Comparison of ENCODE assay signal across 8 cellular contexts in genomic region chr1:45499415-45499769, GRCh38. TPM values are rescaled to one million over a fixed set of nuclear protein-coding genes. Genes with fewer than 3 reads are reported as not detected.
DNase-seq lines count a peak whose midpoint lies in the region; ATAC-seq and TF ChIP-seq lines count a peak whose summit lies in the region.

No MANE protein-coding gene starts in this region.

- H2AFZ ChIP-seq in SK-N-SH (ENCODE audit: low read depth), result peak overlapping the region; percentile 91

- H3K4me2 ChIP-seq in SK-N-SH, result peak overlapping the region; percentile 80

- H3K4me3 Mint-ChIP-seq in stimulated activated naive CD8-positive, alpha-beta T cell treated with anti-CD3 and anti-CD28 coated beads, Interleukin-15, Interleukin-2, amounts not matched to agents 100 ng/mL and 50 ng/mL, for 24 hours, result peak overlapping the region; percentile 91

- H3K4me3 ChIP-seq in SK-N-SH (ENCODE audit: low read depth in 2 of 2, low read length in 1 of 2), result peak overlapping the region; percentile 71 to 75
- peak overlapping the region; percentile 78 to 84 for H3K4me3 ChIP-seq in foreskin fibroblast (ENCODE audit: low read depth in 1 of 2, low read length in 2 of 2)
- H3K4me3 ChIP-seq in gastrocnemius medialis, result peak overlapping the region; percentile 73 to 81 (median 78)

- no peaks in the 10 kb centered on the region for H3F3A ChIP-seq in SK-N-SH (replicated peaks; ENCODE audit: insufficient read depth)

- TF ChIP-seq CTCF in SK-N-SH (IDR thresholded peaks at IDR 0.05), result no peak
- TF ChIP-seq CTCF in foreskin fibroblast (IDR thresholded peaks at IDR 0.05; ENCODE audit: low read depth, low read length), result no peak
- no peak for TF ChIP-seq CTCF in gastrocnemius medialis (IDR thresholded peaks at IDR 0.05 in 4 of 5, conservative IDR thresholded peaks at IDR 0.05 in 1 of 5)
- no peak for TF ChIP-seq CTCF in GM10266 (IDR thresholded peaks at IDR 0.05; ENCODE audit: control insufficient read depth, insufficient read depth, low read depth, missing control alignments)

- H3K27me3 Mint-ChIP-seq in stimulated activated naive CD8-positive, alpha-beta T cell treated with anti-CD3 and anti-CD28 coated beads, Interleukin-15, Interleukin-2, amounts not matched to agents 100 ng/mL and 50 ng/mL, for 24 hours, result no peaks in the 10 kb centered on the region

- H3K4me1 Mint-ChIP-seq in stimulated activated naive CD8-positive, alpha-beta T cell treated with anti-CD3 and anti-CD28 coated beads, Interleukin-15, Interleukin-2, amounts not matched to agents 100 ng/mL and 50 ng/mL, for 24 hours (ENCODE audit: low read depth), result peaks cover 37% of the 10 kb centered on the region

- no peak for DNase-seq in stimulated activated naive CD8-positive, alpha-beta T cell treated with anti-CD3 and anti-CD28 coated beads, Interleukin-15, Interleukin-2, amounts not matched to agents 100 U/mL and 50 U/mL, for 24 hours
- DNase-seq in SK-N-SH, result peak; percentile 61
- DNase-seq in foreskin fibroblast, result no peak
- DNase-seq in gastrocnemius medialis, result no peak
- DNase-seq in cortex of kidney (lab: John Stamatoyannopoulos, UW), result no peak
- no peak for DNase-seq in GM10266 (ENCODE audit: extremely low spot score)

- H3K9me3 Mint-ChIP-seq in stimulated activated naive CD8-positive, alpha-beta T cell treated with anti-CD3 and anti-CD28 coated beads, Interleukin-15, Interleukin-2, amounts not matched to agents 100 ng/mL and 50 ng/mL, for 24 hours, result no peaks in the 10 kb centered on the region

- H3K36me3 Mint-ChIP-seq in stimulated activated naive CD8-positive, alpha-beta T cell treated with anti-CD3 and anti-CD28 coated beads, Interleukin-15, Interleukin-2, amounts not matched to agents 100 ng/mL and 50 ng/mL, for 24 hours (ENCODE audit: low read depth), result no peaks in the 10 kb centered on the region

- H3K79me2 ChIP-seq in SK-N-SH (ENCODE audit: insufficient read depth), result no peaks in the 10 kb centered on the region

- H3K27me3 ChIP-seq in SK-N-SH (ENCODE audit: insufficient read depth) (no peaks in the 10 kb centered on the region), gastrocnemius medialis (no peaks in the 10 kb centered on the region)

- H3K4me1 ChIP-seq in SK-N-SH (ENCODE audit: control insufficient read depth in 1 of 2, insufficient read depth in 2 of 2, low read depth in 1 of 2, low read length in 1 of 2), result peaks cover 0 to 15% of the 10 kb centered on the region in 2 experiments; a peak in 1 of 4 replicates
- peaks cover 17 to 19% of the 10 kb centered on the region in 2 donors for H3K4me1 ChIP-seq in gastrocnemius medialis

- POLR2A ChIA-PET in SK-N-SH (lab: Yijun Ruan, JAX), result interaction anchor here (1.2 to 4.3 kb wide), 3 partner anchors 8 to 159 kb away, joined by 5 to 39 read pairs (median 12); partner anchors contain the start of genes MUTYH, PRDX1, TESK2 and TOE1

- in situ Hi-C loops in gastrocnemius medialis (cut with MboI; ENCODE audit: low sequenced_read_pairs in 4 of 4), result loop anchor here in 2 of 4 donors (10.0 to 25.0 kb wide), 2 partner anchors 485 to 487 kb away; partner anchors contain the start of genes HECTD3 (in 2 of the 2) and UROD (in 2 of the 2)

- H3K9me2 ChIP-seq in SK-N-SH, result no peaks in the 10 kb centered on the region

- TF ChIP-seq EP300 in SK-N-SH (IDR thresholded peaks at IDR 0.05; ENCODE audit: borderline replicate concordance in 1 of 2, low read depth in 1 of 2, low read length in 1 of 2), result no peak

- peak overlapping the region; percentile 42 for H3K9ac ChIP-seq in SK-N-SH

- TF ChIP-seq RAD21 in SK-N-SH (IDR thresholded peaks at IDR 0.05; ENCODE audit: low read length), result no peak

- CTCF ChIA-PET in SK-N-SH (lab: Yijun Ruan, JAX), result interaction anchor here (1.1 to 5.0 kb wide), 3 partner anchors 12 to 74 kb away, joined by 3 to 34 read pairs (median 3); no protein-coding TSS in a partner anchor

- H3K36me3 ChIP-seq in SK-N-SH (replicated peaks in 1 of 2; ENCODE audit: control insufficient read depth in 1 of 2, insufficient read depth in 2 of 2, low read length in 1 of 2) (no peaks in the 10 kb centered on the region), gastrocnemius medialis (no peaks in the 10 kb centered on the region)

- no peak for ATAC-seq in stimulated activated naive CD8-positive, alpha-beta T cell treated with anti-CD3 and anti-CD28 coated beads, Interleukin-15, Interleukin-2, amounts not matched to agents 100 U/mL and 50 U/mL, for 24 hours
- ATAC-seq in gastrocnemius medialis (no peak), GM18909 (IDR thresholded peaks at IDR 0.05; ENCODE audit: poor library complexity, unreplicated experiment) (no peak)

- no peak for TF ChIP-seq POLR2A in gastrocnemius medialis (IDR thresholded peaks at IDR 0.05)

- H4K20me1 ChIP-seq in SK-N-SH (ENCODE audit: insufficient read depth), result no peaks in the 10 kb centered on the region

- 7% methylated on average over 7 of the region's 7 CpGs for WGBS in SK-N-SH (ENCODE audit: low lambda C conversion rate)

- 0 out of 4 replicates have a peak overlapping the region, but pooled peaks of 1 of the 2 experiments have one; percentile 31 for H3K27ac ChIP-seq in SK-N-SH (ENCODE audit: low read depth in 2 of 2, low read length in 1 of 2)
- H3K27ac ChIP-seq in gastrocnemius medialis, result peak overlapping the region; percentile 74 to 87 (median 82)

- H3K9me3 ChIP-seq in SK-N-SH (no peaks in the 10 kb centered on the region), gastrocnemius medialis (no peaks in the 10 kb centered on the region)

- intact Hi-C loops in gastrocnemius medialis (cut with DNase I; ENCODE audit: low total_unique reads), result no loop called here

- H3K27ac Mint-ChIP-seq in stimulated activated naive CD8-positive, alpha-beta T cell treated with anti-CD3 and anti-CD28 coated beads, Interleukin-15, Interleukin-2, amounts not matched to agents 100 ng/mL and 50 ng/mL, for 24 hours, result peak overlapping the region; percentile 95

TF ChIP-seq in SK-N-SH, 30 proteins besides CTCF, POLR2A, EP300 and RAD21:
- TF ChIP-seq USF2 (IDR thresholded peaks at IDR 0.05; ENCODE audit: borderline replicate concordance, low read depth, low read length), result no peak

RNA-seq across cellular contexts. Expression of gene CCDC163, which starts 0.5 kb away (rescaled TPM):
- polyA plus RNA-seq in SK-N-SH (2012; rRNA removed), result 1.1 and 1.6 TPM in 2 replicates
- polyA plus RNA-seq in SK-N-SH (2012; cell fraction: cytosol; rRNA removed), result 0.93 and 1.1 TPM in 2 replicates
- 0.58 and 0.98 TPM in 2 replicates for polyA plus RNA-seq in SK-N-SH (2012; cell fraction: nucleus; rRNA removed)
- under 1 TPM in 3 of 4 donors, not detected in 1; 0.22 to 0.62 (median 0.25) TPM for total RNA-seq in gastrocnemius medialis

RNA-seq across cellular contexts. Expression of gene MMACHC, which starts 0.7 kb away (rescaled TPM):
- polyA plus RNA-seq in SK-N-SH (2012; rRNA removed), result 4.0 and 4.3 TPM in 2 replicates
- polyA plus RNA-seq in SK-N-SH (2012; cell fraction: cytosol; rRNA removed), result 1.8 and 2.5 TPM in 2 replicates
- 2.7 and 3.2 TPM in 2 replicates for polyA plus RNA-seq in SK-N-SH (2012; cell fraction: nucleus; rRNA removed)
- 1 to 10 TPM; 1.8 to 5.6 (median 3.5) TPM for total RNA-seq in gastrocnemius medialis

RNA-seq across cellular contexts. Expression of gene TESK2, which starts 8.4 kb away (rescaled TPM):
- polyA plus RNA-seq in SK-N-SH (2012; rRNA removed), result 1.3 TPM in 2 replicates
- 1.1 TPM in 2 replicates for polyA plus RNA-seq in SK-N-SH (2012; cell fraction: cytosol; rRNA removed)
- 2.5 and 3.2 TPM in 2 replicates for polyA plus RNA-seq in SK-N-SH (2012; cell fraction: nucleus; rRNA removed)
- 1 to 10 TPM; 3.4 to 5.8 (median 4.5) TPM for total RNA-seq in gastrocnemius medialis

RNA-seq across cellular contexts. Expression of gene PRDX1, which starts 22.3 kb away (rescaled TPM):
- polyA plus RNA-seq in SK-N-SH (2012; rRNA removed), result 467 and 551 TPM in 2 replicates
- 594 and 715 TPM in 2 replicates for polyA plus RNA-seq in SK-N-SH (2012; cell fraction: cytosol; rRNA removed)
- polyA plus RNA-seq in SK-N-SH (2012; cell fraction: nucleus; rRNA removed), result 153 and 277 TPM in 2 replicates
- total RNA-seq in gastrocnemius medialis, result 100 to 1,000 TPM; 406 to 554 (median 482) TPM

RNA-seq across cellular contexts. Expression of gene AKR1A1, which starts 51.2 kb away (rescaled TPM):
- 156 and 185 TPM in 2 replicates for polyA plus RNA-seq in SK-N-SH (2012; rRNA removed)
- polyA plus RNA-seq in SK-N-SH (2012; cell fraction: cytosol; rRNA removed), result 111 and 140 TPM in 2 replicates
- polyA plus RNA-seq in SK-N-SH (2012; cell fraction: nucleus; rRNA removed), result 215 and 220 TPM in 2 replicates
- 10 to 100 TPM; 15.6 to 40.1 (median 37.1) TPM for total RNA-seq in gastrocnemius medialis
